ENCODE assay signal across 7 cellular contexts in the genomic region with DNA sequence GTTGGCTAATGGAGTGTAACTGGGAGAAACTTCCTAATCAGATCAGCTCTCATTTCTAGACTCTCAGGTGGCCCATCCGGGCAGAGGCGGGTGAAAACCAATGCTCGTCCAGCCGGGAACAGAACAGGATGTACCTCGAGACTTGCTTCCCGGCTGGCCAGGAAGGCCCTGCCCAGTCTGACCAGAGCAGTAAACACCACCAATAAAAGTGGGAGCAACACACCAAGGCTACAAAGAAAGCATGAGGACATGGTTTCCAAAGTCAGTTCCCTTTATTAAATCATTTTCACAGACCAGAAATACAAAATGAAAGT.
DNase-seq lines count a peak whose midpoint lies in the region; ATAC-seq and TF ChIP-seq lines count a peak whose summit lies in the region.

No MANE protein-coding gene starts in this region.

- H3K27me3 Mint-ChIP-seq in nephron (ENCODE audit: low read depth) = peaks cover 3% of the 10 kb centered on the region

- H3K9me3 ChIP-seq in endocrine pancreas (ENCODE audit: control insufficient read depth, low read length) = no peaks in the 10 kb centered on the region

- H3K36me3 Mint-ChIP-seq in nephron (ENCODE audit: low read depth) = peaks cover 57% of the 10 kb centered on the region

- DNase-seq in OCI-M1 (lab: John Stamatoyannopoulos, UW) = peak; percentile 63
- no peak for DNase-seq in dedifferentiated amniotic fluid mesenchymal stem cell (ENCODE audit: extremely low spot score)
- no peak for DNase-seq in AG08396 (ENCODE audit: low spot score)
- DNase-seq in SIG-M5 (lab: John Stamatoyannopoulos, UW) = no peak

- peaks cover 55% of the 10 kb centered on the region for H3K4me1 Mint-ChIP-seq in nephron

- no peaks in the 10 kb centered on the region for H3K9me3 Mint-ChIP-seq in nephron

- H3K4me1 ChIP-seq in endocrine pancreas (ENCODE audit: control insufficient read depth, insufficient read depth, low read length) = no peaks in the 10 kb centered on the region

- peak overlapping the region; percentile 97 to 99 (median 98) for H3K27ac Mint-ChIP-seq in nephron

- H3K27me3 ChIP-seq in endocrine pancreas (ENCODE audit: control insufficient read depth, insufficient read depth, low read length) = no peaks in the 10 kb centered on the region

- H3K4me3 ChIP-seq in endocrine pancreas (ENCODE audit: control insufficient read depth, insufficient read depth, low read length) = peak overlapping the region; percentile 58

- H3K9ac ChIP-seq in endocrine pancreas (ENCODE audit: control insufficient read depth, insufficient read depth, low read length) = peak overlapping the region; percentile 82

- H3K4me3 Mint-ChIP-seq in nephron = peak overlapping the region; percentile 89 to 90 (median 90)

- no peaks in the 10 kb centered on the region for H3K36me3 ChIP-seq in endocrine pancreas (ENCODE audit: control insufficient read depth, insufficient read depth, low read length)

- TF ChIP-seq CTCF in nephron (IDR thresholded peaks at IDR 0.05; ENCODE audit: unreplicated experiment in 3 of 3) = no peak

- peak; percentile 4 for ATAC-seq in GM19395 (IDR thresholded peaks at IDR 0.05; ENCODE audit: unreplicated experiment)
